21 cellular contexts compared by ENCODE assay signal in the genomic region with DNA sequence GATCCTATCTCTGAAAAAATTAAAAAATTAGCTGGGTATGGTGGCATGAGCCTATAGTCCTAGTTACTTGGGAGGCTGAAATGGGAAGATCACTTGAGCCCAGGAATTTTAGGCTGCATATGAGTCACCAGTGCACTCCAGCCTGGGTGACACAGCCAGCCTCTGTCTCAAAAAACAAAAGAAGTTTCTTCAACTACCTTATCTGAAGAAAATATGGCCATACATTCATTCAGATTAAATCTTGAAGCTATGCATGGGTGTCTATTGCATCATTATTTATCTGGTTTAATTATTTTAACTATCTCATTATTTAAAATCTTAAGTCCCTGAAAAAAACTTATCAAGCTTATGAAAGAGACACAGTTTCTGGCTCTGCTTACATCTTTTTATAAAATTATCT.
"Had no signal": no experiment of that assay in that cellular context is flagged by ENCODE, and none has a peak within 500 bp of the region (broad histone marks: within the 10 kb centered on the region; RNA-seq: fewer than 3 reads in every experiment).

No MANE protein-coding gene starts in this region.

- H2AFZ ChIP-seq: neural progenitor cell had no signal

- H3K4me1 ChIP-seq: body of pancreas, esophagus squamous epithelium, gastroesophageal sphincter, sigmoid colon, stomach, testis, upper lobe of right lung had no signal

- H3K27ac ChIP-seq: body of pancreas, esophagus squamous epithelium, gastroesophageal sphincter, neural progenitor cell, ovary, sigmoid colon, stomach, testis, upper lobe of right lung had no signal

- H3K4me2 ChIP-seq: neural progenitor cell had no signal

- H3K9me3 ChIP-seq: body of pancreas, esophagus squamous epithelium, gastroesophageal sphincter, ovary, sigmoid colon, stomach, testis, upper lobe of right lung had no signal

- H3K36me3 ChIP-seq: esophagus squamous epithelium, gastroesophageal sphincter, neural progenitor cell, ovary, sigmoid colon, stomach, upper lobe of right lung had no signal

- ATAC-seq: activated CD8-positive, alpha-beta T cell treated with anti-CD3 and anti-CD28 coated beads, Interleukin-2, amount 10 ng/mL, durations not matched to agents 7 days and 5 days; activated T-cell treated with anti-CD3 and anti-CD28 coated beads, Interleukin-2, amount 50 U/mL, for 72 hours; body of pancreas; gastroesophageal sphincter; upper lobe of right lung had no signal

- DNase-seq: activated CD4-positive, alpha-beta T cell treated with anti-CD3 and anti-CD28 coated beads, Interleukin-2, amount 10 ng/mL, durations not matched to agents 24 days and 14 days; activated CD4-positive, CD25-positive, alpha-beta regulatory T cell; activated CD8-positive, alpha-beta memory T cell treated with anti-CD3 and anti-CD28 coated beads, Interleukin-2, amount 50 U/mL, for 4 hours; activated CD8-positive, alpha-beta T cell treated with anti-CD3 and anti-CD28 coated beads, Interleukin-2, amount 10 ng/mL, durations not matched to agents 7 days and 5 days; activated gamma-delta T cell; activated T-cell treated with anti-CD3 and anti-CD28 coated beads, Interleukin-2, amount 50 U/mL, for 72 hours; amniotic stem cell; body of pancreas; cortex of kidney; effector CD4-positive, alpha-beta T cell; esophagus squamous epithelium; midbrain; ovary; sigmoid colon; stimulated activated CD4-positive, alpha-beta T cell treated with anti-CD3 and anti-CD28 coated beads, Interleukin-1b, Interleukin-23, amount 100 ng/mL, for 48 hours; stomach; testis; upper lobe of right lung had no signal

- H3K27me3 ChIP-seq: body of pancreas, esophagus squamous epithelium, gastroesophageal sphincter, neural progenitor cell, ovary, sigmoid colon, stomach, testis, upper lobe of right lung had no signal

- H3K4me3 ChIP-seq: body of pancreas, esophagus squamous epithelium, gastroesophageal sphincter, lung, neural progenitor cell, ovary, sigmoid colon, stomach, testis, upper lobe of right lung had no signal

- H3K9ac ChIP-seq: neural progenitor cell had no signal
